ENCODE assay signal across 30 cellular contexts in genomic region chr2:217332392-217332791, GRCh38.
DNase-seq lines count a peak whose midpoint lies in the region; ATAC-seq, FAIRE-seq and TF ChIP-seq lines count a peak whose summit lies in the region.
"Had no signal": no experiment of that assay in that cellular context is flagged by ENCODE, and none has a peak within 500 bp of the region (broad histone marks: within the 10 kb centered on the region; RNA-seq: fewer than 3 reads in every experiment).

No MANE protein-coding gene starts in this region.

- TF ChIP-seq EP300 in SK-N-SH (IDR thresholded peaks at IDR 0.05; ENCODE audit: borderline replicate concordance in 1 of 2, low read depth in 1 of 2, low read length in 1 of 2), result no peak

- H3K9me2 ChIP-seq in SK-N-SH, result no peaks in the 10 kb centered on the region

- no peaks in the 10 kb centered on the region for H3K79me2 ChIP-seq in SK-N-SH (ENCODE audit: insufficient read depth)

- H3K9me3 ChIP-seq in SK-N-SH (no peaks in the 10 kb centered on the region), body of pancreas (no peaks in the 10 kb centered on the region), stomach smooth muscle (ENCODE audit: control insufficient read depth in 2 of 2, low read length in 2 of 2) (no peaks in the 10 kb centered on the region)
- H3K9me3 ChIP-seq: spleen, vagina had no signal

- TF ChIP-seq CTCF in SK-N-SH (IDR thresholded peaks at IDR 0.05) (no peak), body of pancreas (IDR thresholded peaks at IDR 0.05) (no peak), nephron (IDR thresholded peaks at IDR 0.05; ENCODE audit: unreplicated experiment in 3 of 3) (no peak)

- intact Hi-C loops in body of pancreas (cut with DNase I), result no loop called here

- peak overlapping the region; percentile 67 to 94 (median 94) for H3K27ac Mint-ChIP-seq in nephron
- H3K27ac Mint-ChIP-seq: activated CD4-positive, alpha-beta T cell treated with anti-CD3 and anti-CD28 coated beads, Interleukin-2, amount 10 ng/mL, durations not matched to agents 7 days and 5 days; activated CD8-positive, alpha-beta memory T cell treated with anti-CD3 and anti-CD28 coated beads, Interleukin-2, amount 10 ng/mL, durations not matched to agents 7 days and 5 days; activated naive CD8-positive, alpha-beta T cell treated with anti-CD3 and anti-CD28 coated beads, Interleukin-2, amount 50 U/mL, for 24 hours; CD14-positive monocyte; naive B cell; T-cell; WTC11 had no signal

- H3K27me3 ChIP-seq in SK-N-SH (ENCODE audit: insufficient read depth) (no peaks in the 10 kb centered on the region), body of pancreas (no peaks in the 10 kb centered on the region), stomach smooth muscle (ENCODE audit: control insufficient read depth in 1 of 2, insufficient read depth in 2 of 2, low read length in 2 of 2) (no peaks in the 10 kb centered on the region)
- H3K27me3 ChIP-seq: vagina had no signal

- DNase-seq in SK-N-SH, result no peak
- no peak for DNase-seq in body of pancreas
- no peak for DNase-seq in NCI-H2029 (lab: John Stamatoyannopoulos, UW)
- no peak for DNase-seq in NCI-H82 treated with DMSO at 0.1 percent for 48 hours (lab: John Stamatoyannopoulos, UW; ENCODE audit: unreplicated experiment)
- DNase-seq in GM12891 (ENCODE audit: insufficient read length, low spot score), result no peak
- DNase-seq: activated CD4-positive, alpha-beta T cell treated with anti-CD3 and anti-CD28 coated beads, Interleukin-2, amount 10 ng/mL, durations not matched to agents 7 days and 5 days; activated CD8-positive, alpha-beta memory T cell treated with anti-CD3 and anti-CD28 coated beads, Interleukin-2, amount 10 ng/mL, durations not matched to agents 7 days and 5 days; activated naive CD8-positive, alpha-beta T cell treated with anti-CD3 and anti-CD28 coated beads, Interleukin-2, amount 50 U/mL, for 24 hours; activated T-cell treated with anti-CD3 and anti-CD28 coated beads, Interleukin-2, amount 50 U/mL, for 48 hours; naive B cell; NCI-H1048; NCI-H1694; NCI-H2171 treated with DMSO at 0.1 percent for 48 hours; NCI-H524; NK-92 treated with Interleukin-12 subunit alpha and Interleukin-12 subunit beta, amount 100 ng/mL, for 24 hours; nucleus accumbens; PC-3; spleen; stimulated activated CD4-positive, alpha-beta T cell treated with anti-CD3 and anti-CD28 coated beads, Interleukin-2, amount 100 ng/mL, for 48 hours; substantia nigra; T-cell had no signal

- WGBS in SK-N-SH (ENCODE audit: low lambda C conversion rate), result 94% methylated on average over 2 of the region's 2 CpGs
- WGBS in body of pancreas, 2 donors, result 92 to 100% methylated on average over 2 of the region's 2 CpGs

- peaks cover 2 to 42% of the 10 kb centered on the region in 2 experiments; a peak in 3 of 4 replicates for H3K4me1 ChIP-seq in SK-N-SH (ENCODE audit: control insufficient read depth in 1 of 2, insufficient read depth in 2 of 2, low read depth in 1 of 2, low read length in 1 of 2)
- peaks cover 8% of the 10 kb centered on the region for H3K4me1 ChIP-seq in body of pancreas
- H3K4me1 ChIP-seq in stomach smooth muscle (ENCODE audit: control insufficient read depth, insufficient read depth, low read length), result peaks cover 53% of the 10 kb centered on the region

- no peak for ATAC-seq in SK-N-SH treated with all-trans-retinoic acid at 6 μM for 48 hours
- no peak for ATAC-seq in body of pancreas
- ATAC-seq: activated CD8-positive, alpha-beta memory T cell treated with anti-CD3 and anti-CD28 coated beads, Interleukin-2, amount 10 ng/mL, durations not matched to agents 7 days and 5 days; activated naive CD8-positive, alpha-beta T cell treated with anti-CD3 and anti-CD28 coated beads, Interleukin-2, amount 50 U/mL, for 24 hours; GM12878; T-cell had no signal

- H3K27ac ChIP-seq in SK-N-SH (ENCODE audit: low read depth in 2 of 2, low read length in 1 of 2) (peak overlapping the region; percentile 28 to 48; a peak in 1 of 4 replicates), body of pancreas (peak overlapping the region in 3 of 4 donors; percentile 57 to 77 (median 76)), stomach smooth muscle (ENCODE audit: low read length) (peak overlapping the region; percentile 81)
- H3K27ac ChIP-seq: 22Rv1, vagina had no signal

- H3K4me2 ChIP-seq in SK-N-SH, result no peak overlapping the region

- POLR2A ChIA-PET in SK-N-SH (lab: Yijun Ruan, JAX), result no interaction called here

- H3K4me3 Mint-ChIP-seq in nephron, result peak overlapping the region in 1 of 3 experiments; percentile 36
- H3K4me3 Mint-ChIP-seq: activated CD4-positive, alpha-beta T cell treated with anti-CD3 and anti-CD28 coated beads, Interleukin-2, amount 10 ng/mL, durations not matched to agents 7 days and 5 days; activated CD8-positive, alpha-beta memory T cell treated with anti-CD3 and anti-CD28 coated beads, Interleukin-2, amount 10 ng/mL, durations not matched to agents 7 days and 5 days; activated naive CD8-positive, alpha-beta T cell treated with anti-CD3 and anti-CD28 coated beads, Interleukin-2, amount 50 U/mL, for 24 hours; brain; CD14-positive monocyte; naive B cell; T-cell; WTC11 had no signal

- H3F3A ChIP-seq in SK-N-SH (replicated peaks; ENCODE audit: insufficient read depth), result no peaks in the 10 kb centered on the region

- no peak for TF ChIP-seq RAD21 in SK-N-SH (IDR thresholded peaks at IDR 0.05; ENCODE audit: low read length)

- H3K36me3 ChIP-seq in SK-N-SH (replicated peaks in 1 of 2; ENCODE audit: control insufficient read depth in 1 of 2, insufficient read depth in 2 of 2, low read length in 1 of 2), result no peaks in the 10 kb centered on the region
- no peaks in the 10 kb centered on the region for H3K36me3 ChIP-seq in body of pancreas (replicated peaks in 1 of 2; ENCODE audit: insufficient read depth in 1 of 2, low read depth in 2 of 2)
- peaks cover 0 to 2% of the 10 kb centered on the region in 2 donors for H3K36me3 ChIP-seq in stomach smooth muscle (ENCODE audit: control insufficient read depth in 2 of 2, insufficient read depth in 2 of 2, low read length in 2 of 2)
- H3K36me3 ChIP-seq: spleen, vagina had no signal

- H2AFZ ChIP-seq in SK-N-SH (ENCODE audit: low read depth), result no peak overlapping the region

- no peaks in the 10 kb centered on the region for H3K27me3 Mint-ChIP-seq in nephron (ENCODE audit: low read depth)
- H3K27me3 Mint-ChIP-seq: activated CD4-positive, alpha-beta T cell treated with anti-CD3 and anti-CD28 coated beads, Interleukin-2, amount 10 ng/mL, durations not matched to agents 7 days and 5 days; activated CD8-positive, alpha-beta memory T cell treated with anti-CD3 and anti-CD28 coated beads, Interleukin-2, amount 10 ng/mL, durations not matched to agents 7 days and 5 days; activated naive CD8-positive, alpha-beta T cell treated with anti-CD3 and anti-CD28 coated beads, Interleukin-2, amount 50 U/mL, for 24 hours had no signal

- no peak overlapping the region for H3K4me3 ChIP-seq in SK-N-SH (ENCODE audit: low read depth in 2 of 2, low read length in 1 of 2)
- no peak overlapping the region for H3K4me3 ChIP-seq in body of pancreas
- H3K4me3 ChIP-seq in stomach smooth muscle (ENCODE audit: low read length in 2 of 2), result no peak overlapping the region
- H3K4me3 ChIP-seq: GM12878, spleen, vagina had no signal

- TF ChIP-seq POLR2A in body of pancreas (IDR thresholded peaks at IDR 0.05), result no peak
- TF ChIP-seq POLR2A in GM12891 (IDR thresholded peaks at IDR 0.05; ENCODE audit: low read depth, low read length), result no peak

- peaks cover 66% of the 10 kb centered on the region for H3K4me1 Mint-ChIP-seq in nephron
- H3K4me1 Mint-ChIP-seq: activated CD4-positive, alpha-beta T cell treated with anti-CD3 and anti-CD28 coated beads, Interleukin-2, amount 10 ng/mL, durations not matched to agents 7 days and 5 days; activated CD8-positive, alpha-beta memory T cell treated with anti-CD3 and anti-CD28 coated beads, Interleukin-2, amount 10 ng/mL, durations not matched to agents 7 days and 5 days; activated naive CD8-positive, alpha-beta T cell treated with anti-CD3 and anti-CD28 coated beads, Interleukin-2, amount 50 U/mL, for 24 hours; naive B cell; T-cell had no signal

- H3K36me3 Mint-ChIP-seq in nephron (ENCODE audit: low read depth), result no peaks in the 10 kb centered on the region
- H3K36me3 Mint-ChIP-seq: activated CD8-positive, alpha-beta memory T cell treated with anti-CD3 and anti-CD28 coated beads, Interleukin-2, amount 10 ng/mL, durations not matched to agents 7 days and 5 days; brain; CD14-positive monocyte; T-cell; WTC11 had no signal

- no peaks in the 10 kb centered on the region for H4K20me1 ChIP-seq in SK-N-SH (ENCODE audit: insufficient read depth)

- no peaks in the 10 kb centered on the region for H3K9me3 Mint-ChIP-seq in nephron
- H3K9me3 Mint-ChIP-seq: activated CD4-positive, alpha-beta T cell treated with anti-CD3 and anti-CD28 coated beads, Interleukin-2, amount 10 ng/mL, durations not matched to agents 7 days and 5 days; activated naive CD8-positive, alpha-beta T cell treated with anti-CD3 and anti-CD28 coated beads, Interleukin-2, amount 50 U/mL, for 24 hours; brain; WTC11 had no signal

- no peak for FAIRE-seq in GM12891 (lab: Jason Lieb, UNC)

- H3K9ac ChIP-seq in SK-N-SH (no peak overlapping the region), stomach smooth muscle (ENCODE audit: low read length in 2 of 2) (no peak overlapping the region)

- CTCF ChIA-PET in SK-N-SH (lab: Yijun Ruan, JAX), result no interaction called here

TF ChIP-seq in SK-N-SH, 30 proteins besides CTCF, POLR2A, EP300 and RAD21 (continues in another document):
- TF ChIP-seq JUND (IDR thresholded peaks at IDR 0.05) (no peak), SMC3 (IDR thresholded peaks at IDR 0.05; ENCODE audit: low read depth, low read length) (no peak), MAX (IDR thresholded peaks at IDR 0.05; ENCODE audit: low read depth) (no peak)

TF ChIP-seq in GM12891, 5 proteins besides CTCF, POLR2A, EP300 and RAD21:
- TF ChIP-seq SPI1 (IDR thresholded peaks at IDR 0.05; ENCODE audit: low read depth, low read length) (no peak), PAX5 (IDR thresholded peaks at IDR 0.05; ENCODE audit: insufficient read depth, low read length, severe bottlenecking) (no peak), POU2F2 (IDR thresholded peaks at IDR 0.05; ENCODE audit: low read depth, low read length) (no peak), TAF1 (IDR thresholded peaks at IDR 0.05; ENCODE audit: low read depth, low read length) (no peak), POLR2AphosphoS5 (IDR thresholded peaks at IDR 0.05; ENCODE audit: low read depth, low read length) (no peak)
